9 cellular contexts compared by ENCODE assay signal in the genomic region with DNA sequence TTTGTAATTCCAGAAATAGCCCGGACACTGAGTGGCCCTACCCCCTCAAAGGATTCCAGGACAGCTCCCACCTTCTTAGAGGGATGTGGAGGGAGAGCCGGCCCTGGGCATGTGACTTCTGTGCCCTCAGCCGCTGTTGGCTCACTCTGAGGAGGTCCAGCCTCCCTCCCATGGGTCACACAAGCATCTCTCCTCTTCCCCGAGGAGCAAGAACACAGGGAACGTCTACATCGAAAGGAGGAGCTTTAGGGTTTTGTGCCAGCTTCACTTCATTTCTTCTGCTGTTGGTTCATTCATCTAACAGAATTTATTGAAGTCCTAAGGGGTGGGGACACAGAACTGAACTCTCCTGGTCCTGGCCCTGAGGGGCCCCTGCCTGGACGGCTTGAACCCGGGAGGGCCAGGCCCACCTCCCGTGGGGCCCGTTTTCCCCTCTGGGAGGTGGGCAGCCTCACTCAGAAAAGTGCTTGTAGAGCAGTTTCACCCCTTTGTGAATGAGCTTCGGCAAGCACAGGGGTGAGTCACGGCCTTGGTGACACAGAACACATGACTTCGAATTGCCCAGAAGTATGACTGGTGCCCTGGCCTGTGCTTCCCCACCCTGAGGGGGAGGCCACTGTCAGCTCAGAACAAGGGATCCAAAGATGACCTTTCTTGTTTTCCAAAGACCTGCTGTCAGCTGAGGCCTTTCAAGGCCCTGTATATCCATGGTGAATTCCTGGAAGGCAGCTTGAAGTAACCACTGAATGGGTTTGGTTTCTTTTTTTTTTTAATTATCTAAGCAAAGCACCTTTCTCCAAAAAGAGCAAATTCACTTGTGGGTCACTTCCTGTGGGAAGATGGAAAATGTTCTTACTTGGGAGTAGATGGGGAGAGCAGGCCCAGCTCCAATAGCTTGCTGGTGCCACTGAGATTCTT. TPM values are rescaled to one million over a fixed set of nuclear protein-coding genes. Genes with fewer than 3 reads are reported as not detected.
DNase-seq lines count a peak whose midpoint lies in the region; FAIRE-seq and TF ChIP-seq lines count a peak whose summit lies in the region.
"Had no signal": no experiment of that assay in that cellular context is flagged by ENCODE, and none has a peak within 500 bp of the region (broad histone marks: within the 10 kb centered on the region; RNA-seq: fewer than 3 reads in every experiment).

No MANE protein-coding gene starts in this region.

- H3K4me3 ChIP-seq in astrocyte (ENCODE audit: insufficient read depth, low read depth, low read length), result no peak overlapping the region

- no peaks in the 10 kb centered on the region for H4K20me1 ChIP-seq in astrocyte (ENCODE audit: insufficient read depth, low read length)

- H3K9ac ChIP-seq in astrocyte (ENCODE audit: low read length), result peak overlapping the region; percentile 67

- H3K36me3 Mint-ChIP-seq in T-helper 2 cell treated with Interferon-gamma antibody and Interleukin-4, amounts not matched to agents 5 μg/mL and 100 μg/mL, for 36 hours (ENCODE audit: low read depth), result no peaks in the 10 kb centered on the region
- no peaks in the 10 kb centered on the region for H3K36me3 Mint-ChIP-seq in astrocyte (ENCODE audit: low read depth, unreplicated experiment)

- peaks cover 58% of the 10 kb centered on the region for H3K4me1 ChIP-seq in astrocyte (ENCODE audit: insufficient read depth, low read length)

- H3K9me3 ChIP-seq in astrocyte (ENCODE audit: insufficient read depth, low read depth, low read length), result no peaks in the 10 kb centered on the region

- TF ChIP-seq CTCF in astrocyte (IDR thresholded peaks at IDR 0.05; ENCODE audit: insufficient read depth, low read depth, low read length), result no peak

- no peaks in the 10 kb centered on the region for H3K36me3 ChIP-seq in astrocyte (ENCODE audit: insufficient read depth, low read length)

- H3K27ac Mint-ChIP-seq in T-helper 2 cell treated with Interferon-gamma antibody and Interleukin-4, amounts not matched to agents 5 μg/mL and 100 μg/mL, for 36 hours, result peak overlapping the region; percentile 54
- H3K27ac Mint-ChIP-seq in astrocyte (ENCODE audit: unreplicated experiment), result peak overlapping the region; percentile 95

- peak overlapping the region; percentile 63 for H3K4me2 ChIP-seq in astrocyte (ENCODE audit: low read length)

- H2AFZ ChIP-seq in astrocyte (ENCODE audit: low read depth, low read length), result peak overlapping the region; percentile 71

- no peaks in the 10 kb centered on the region for H3K27me3 ChIP-seq in astrocyte (ENCODE audit: insufficient read depth, low read length)

- DNase-seq in NK-92 treated with Interleukin-12 subunit alpha and Interleukin-12 subunit beta, amount 100 ng/mL, for 24 hours (lab: John Stamatoyannopoulos, UW), result peak; percentile 70
- DNase-seq in NK-92 (lab: John Stamatoyannopoulos, UW; ENCODE audit: unreplicated experiment) (no peak), astrocyte (ENCODE audit: low read depth) (peak; percentile 89), kidney tubule cell (ENCODE audit: low spot score) (peak; percentile 96), cerebellar nuclear complex (lab: John Stamatoyannopoulos, UW) (no peak), NCI-H1436 (lab: John Stamatoyannopoulos, UW) (no peak)
- DNase-seq in T-helper 2 cell treated with Interferon-gamma antibody and Interleukin-4, amounts not matched to agents 5 μg/mL and 100 μg/mL, for 36 hours (ENCODE audit: low spot score), result peak; percentile 87
- peak; percentile 65 to 80 (median 77) for DNase-seq in stimulated activated CD4-positive, alpha-beta T cell treated with anti-CD3 and anti-CD28 coated beads, TNF-alpha, amount 100 ng/mL, for 24 hours (ENCODE audit: low read depth in 3 of 3)

- no peaks in the 10 kb centered on the region for H3K79me2 ChIP-seq in astrocyte (ENCODE audit: insufficient read depth, low read length)

- no peak for FAIRE-seq in astrocyte (lab: Jason Lieb, UNC)
- FAIRE-seq: A204.1 had no signal

- H3K27ac ChIP-seq in astrocyte (ENCODE audit: low read depth, low read length), result peak overlapping the region; percentile 80

- H3K27me3 Mint-ChIP-seq in T-helper 2 cell treated with Interferon-gamma antibody and Interleukin-4, amounts not matched to agents 5 μg/mL and 100 μg/mL, for 36 hours (ENCODE audit: low read depth), result no peaks in the 10 kb centered on the region
- no peaks in the 10 kb centered on the region for H3K27me3 Mint-ChIP-seq in astrocyte (ENCODE audit: low read depth, unreplicated experiment)

- H3K9me3 Mint-ChIP-seq in T-helper 2 cell treated with Interferon-gamma antibody and Interleukin-4, amounts not matched to agents 5 μg/mL and 100 μg/mL, for 36 hours, result no peaks in the 10 kb centered on the region
- H3K9me3 Mint-ChIP-seq in astrocyte (ENCODE audit: unreplicated experiment), result no peaks in the 10 kb centered on the region

- H3K4me3 Mint-ChIP-seq in T-helper 2 cell treated with Interferon-gamma antibody and Interleukin-4, amounts not matched to agents 5 μg/mL and 100 μg/mL, for 36 hours, result peak overlapping the region; percentile 2
- H3K4me3 Mint-ChIP-seq in astrocyte (ENCODE audit: unreplicated experiment), result no peak overlapping the region

- H3K4me1 Mint-ChIP-seq in T-helper 2 cell treated with Interferon-gamma antibody and Interleukin-4, amounts not matched to agents 5 μg/mL and 100 μg/mL, for 36 hours (ENCODE audit: low read depth), result peaks cover 22% of the 10 kb centered on the region
- H3K4me1 Mint-ChIP-seq in astrocyte (ENCODE audit: low read depth, unreplicated experiment), result peaks cover 45% of the 10 kb centered on the region

RNA-seq across cellular contexts. Expression of gene NFKBIA, which starts 39.2 kb away (rescaled TPM):
- total RNA-seq in astrocyte, result 35.5 and 38.1 TPM in 2 replicates

Comparison
In these comparisons a context has a peak if more than half of its experiments do, and no peak if none do; other contexts are left out.
1. DNase-seq: peak in NK-92 treated with Interleukin-12 subunit alpha and Interleukin-12 subunit beta, amount 100 ng/mL, for 24 hours (single experiment), T-helper 2 cell treated with Interferon-gamma antibody and Interleukin-4, amounts not matched to agents 5 μg/mL and 100 μg/mL, for 36 hours (single experiment), astrocyte (single experiment), kidney tubule cell (single experiment) and stimulated activated CD4-positive, alpha-beta T cell treated with anti-CD3 and anti-CD28 coated beads, TNF-alpha, amount 100 ng/mL, for 24 hours (3 of 3); none in NK-92 (single experiment), cerebellar nuclear complex (0 of 2) and NCI-H1436 (single experiment).